ENCODE assay signal across 25 cellular contexts in genomic region chr1:230958370-230958769, GRCh38.
"Had no signal": no experiment of that assay in that cellular context is flagged by ENCODE, and none has a peak within 500 bp of the region (broad histone marks: within the 10 kb centered on the region; RNA-seq: fewer than 3 reads in every experiment).

No MANE protein-coding gene starts in this region.

- H3K4me2 ChIP-seq: hepatocyte had no signal

- H3K27ac Mint-ChIP-seq: activated CD8-positive, alpha-beta T cell treated with anti-CD3 and anti-CD28 coated beads for 36 hours; activated naive CD4-positive, alpha-beta T cell treated with anti-CD3 and anti-CD28 coated beads, Interleukin-2, amount 50 U/mL, for 72 hours; activated T-helper 17 cell treated with anti-CD3 and anti-CD28 coated beads, Interleukin-2, amount 50 U/mL, for 72 hours; natural killer cell treated with Interleukin-12 subunit alpha and Interleukin-12 subunit beta and Interleukin-15 and Interleukin-18, amount 100 ng/mL, for 72 hours; stimulated activated naive CD8-positive, alpha-beta T cell treated with anti-CD3 and anti-CD28 coated beads, Interleukin-15, Interleukin-2, amounts not matched to agents 100 ng/mL and 50 ng/mL, for 24 hours had no signal

- H3K9me3 ChIP-seq: spleen, thoracic aorta, upper lobe of right lung had no signal

- H3K27me3 ChIP-seq: dorsolateral prefrontal cortex, hepatocyte, spleen, upper lobe of right lung had no signal

- DNase-seq: activated CD4-positive, alpha-beta T cell treated with anti-CD3 and anti-CD28 coated beads for 1 hour; activated CD4-positive, alpha-beta T cell treated with anti-CD3 and anti-CD28 coated beads, Interleukin-2, amount 50 U/mL, for 1 hour; activated CD8-positive, alpha-beta T cell treated with anti-CD3 and anti-CD28 coated beads for 36 hours; activated naive CD4-positive, alpha-beta T cell; activated T-cell treated with anti-CD3 and anti-CD28 coated beads, Interleukin-2, amount 50 U/mL, for 4 hours; anterior cingulate cortex; dorsolateral prefrontal cortex; effector memory CD4-positive, alpha-beta T cell; left cardiac atrium; mammary epithelial cell; midbrain; posterior cingulate gyrus; right cardiac atrium; spleen; T-helper 2 cell; upper lobe of right lung had no signal

- H3K27ac ChIP-seq: coronary artery, dorsolateral prefrontal cortex, hepatocyte, thoracic aorta, upper lobe of right lung had no signal

- FAIRE-seq: frontal cortex, keratinocyte had no signal

- H3K4me1 ChIP-seq: upper lobe of right lung had no signal

- H3K9me3 Mint-ChIP-seq: activated CD8-positive, alpha-beta T cell treated with anti-CD3 and anti-CD28 coated beads for 36 hours; activated naive CD4-positive, alpha-beta T cell treated with anti-CD3 and anti-CD28 coated beads, Interleukin-2, amount 50 U/mL, for 72 hours; activated T-cell treated with anti-CD3 and anti-CD28 coated beads, Interleukin-2, amount 50 U/mL, for 4 hours; activated T-helper 17 cell treated with anti-CD3 and anti-CD28 coated beads, Interleukin-2, amount 50 U/mL, for 72 hours; natural killer cell treated with Interleukin-12 subunit alpha and Interleukin-12 subunit beta and Interleukin-15 and Interleukin-18, amount 100 ng/mL, for 72 hours; stimulated activated naive CD8-positive, alpha-beta T cell treated with anti-CD3 and anti-CD28 coated beads, Interleukin-15, Interleukin-2, amounts not matched to agents 100 ng/mL and 50 ng/mL, for 24 hours had no signal

- ATAC-seq: activated CD8-positive, alpha-beta T cell treated with anti-CD3 and anti-CD28 coated beads for 36 hours; activated T-cell treated with anti-CD3 and anti-CD28 coated beads, Interleukin-2, amount 50 U/mL, for 4 hours; activated T-helper 17 cell treated with anti-CD3 and anti-CD28 coated beads, Interleukin-2, amount 50 U/mL, for 72 hours; left cardiac atrium; natural killer cell treated with Interleukin-12 subunit alpha and Interleukin-12 subunit beta and Interleukin-15 and Interleukin-18, amount 100 ng/mL, for 72 hours; right cardiac atrium; upper lobe of right lung had no signal

- H3K4me3 ChIP-seq: coronary artery, dorsolateral prefrontal cortex, hepatocyte, spleen, thoracic aorta, upper lobe of right lung had no signal

- H3K4me3 Mint-ChIP-seq: activated CD8-positive, alpha-beta T cell treated with anti-CD3 and anti-CD28 coated beads for 36 hours; activated T-cell treated with anti-CD3 and anti-CD28 coated beads, Interleukin-2, amount 50 U/mL, for 4 hours; activated T-helper 17 cell treated with anti-CD3 and anti-CD28 coated beads, Interleukin-2, amount 50 U/mL, for 72 hours; natural killer cell treated with Interleukin-12 subunit alpha and Interleukin-12 subunit beta and Interleukin-15 and Interleukin-18, amount 100 ng/mL, for 72 hours; stimulated activated naive CD8-positive, alpha-beta T cell treated with anti-CD3 and anti-CD28 coated beads, Interleukin-15, Interleukin-2, amounts not matched to agents 100 ng/mL and 50 ng/mL, for 24 hours had no signal

- H3K27me3 Mint-ChIP-seq: activated CD8-positive, alpha-beta T cell treated with anti-CD3 and anti-CD28 coated beads for 36 hours; activated T-helper 17 cell treated with anti-CD3 and anti-CD28 coated beads, Interleukin-2, amount 50 U/mL, for 72 hours; natural killer cell treated with Interleukin-12 subunit alpha and Interleukin-12 subunit beta and Interleukin-15 and Interleukin-18, amount 100 ng/mL, for 72 hours; stimulated activated naive CD8-positive, alpha-beta T cell treated with anti-CD3 and anti-CD28 coated beads, Interleukin-15, Interleukin-2, amounts not matched to agents 100 ng/mL and 50 ng/mL, for 24 hours had no signal
